ENCODE assay signal across 10 cellular contexts in genomic region chr19:33683881-33684549, GRCh38.
DNase-seq lines count a peak whose midpoint lies in the region; ATAC-seq and TF ChIP-seq lines count a peak whose summit lies in the region.
"Had no signal": no experiment of that assay in that cellular context is flagged by ENCODE, and none has a peak within 500 bp of the region (broad histone marks: within the 10 kb centered on the region; RNA-seq: fewer than 3 reads in every experiment).

No MANE protein-coding gene starts in this region.

- no peak overlapping the region for H3K27ac ChIP-seq in HCT116 (ENCODE audit: low read depth, low read length)
- H3K27ac ChIP-seq: gastroesophageal sphincter, HL-60 had no signal

- no peak overlapping the region for H2AFZ ChIP-seq in HCT116 (ENCODE audit: low read depth, low read length, poor library complexity, severe bottlenecking)

- RAD21 ChIA-PET in HCT116 (lab: Charles Lee; ENCODE audit: low non-redundant PET in 1 of 2, low total read pairs in 2 of 2, uncharacterized antibody in 2 of 2, unreplicated experiment in 2 of 2) = no interaction called here

- in situ Hi-C loops in ACHN (cut with HindIII; ENCODE audit: low pct_ligation_motif_present, low pct_unique_long_range_greater_than_20kb, low sequenced_read_pairs) (no loop called here), astrocyte of the spinal cord (cut with HindIII; ENCODE audit: low sequenced_read_pairs) (no loop called here)

- no peak overlapping the region for H3K4me3 ChIP-seq in HCT116 (replicated peaks in 1 of 2; ENCODE audit: low read depth in 1 of 2, low read length in 2 of 2)
- no peak overlapping the region for H3K4me3 ChIP-seq in astrocyte of the spinal cord (ENCODE audit: low read depth, low read length)
- H3K4me3 ChIP-seq in kidney epithelial cell (ENCODE audit: low read depth, low read length) = no peak overlapping the region
- H3K4me3 ChIP-seq: gastroesophageal sphincter had no signal

- intact Hi-C loops in HCT116 (cut with micrococcal nuclease) = no loop called here

- no peak for TF ChIP-seq POLR2A in HCT116 (IDR thresholded peaks at IDR 0.05; ENCODE audit: borderline replicate concordance, extremely low read depth, insufficient read depth, insufficient read length)

- no peaks in the 10 kb centered on the region for H3K79me2 ChIP-seq in HCT116 (ENCODE audit: insufficient read depth, low read length)

- peaks cover 40% of the 10 kb centered on the region for H3K27me3 ChIP-seq in HCT116 (ENCODE audit: insufficient read depth, low read length)
- peaks cover 19% of the 10 kb centered on the region for H3K27me3 ChIP-seq in kidney epithelial cell (ENCODE audit: control insufficient read depth, insufficient read depth, low read length)

- TF ChIP-seq CTCF in HCT116 (IDR thresholded peaks at IDR 0.05 in 2 of 3, conservative IDR thresholded peaks at IDR 0.05 in 1 of 3; ENCODE audit: borderline replicate concordance in 1 of 3, insufficient read depth in 1 of 3, low read depth in 2 of 3, low read length in 2 of 3) = no peak
- no peak for TF ChIP-seq CTCF in astrocyte of the spinal cord (IDR thresholded peaks at IDR 0.05; ENCODE audit: low read depth, low read length)
- TF ChIP-seq CTCF in kidney epithelial cell (IDR thresholded peaks at IDR 0.05; ENCODE audit: insufficient read depth, low read length, poor library complexity, severe bottlenecking) = no peak

- no peak; the same call in 1 of the 2 replicates for ATAC-seq in HCT116
- ATAC-seq in HG02588 (IDR thresholded peaks at IDR 0.05; ENCODE audit: unreplicated experiment) = no peak
- ATAC-seq: gastroesophageal sphincter had no signal

- no peaks in the 10 kb centered on the region for H3K9me3 ChIP-seq in HCT116 (ENCODE audit: control insufficient read depth in 1 of 2, insufficient read depth in 1 of 2, low read depth in 1 of 2, low read length in 2 of 2)
- H3K9me3 ChIP-seq: gastroesophageal sphincter had no signal

- H3K9ac ChIP-seq in HCT116 (ENCODE audit: low read length) = no peak overlapping the region

- CTCF ChIA-PET in HCT116 (lab: Charles Lee) = no interaction called here

- H3K9me2 ChIP-seq in HCT116 (ENCODE audit: insufficient read depth) = no peaks in the 10 kb centered on the region

- H3K36me3 ChIP-seq in HCT116 (ENCODE audit: control insufficient read depth in 1 of 2, insufficient read depth in 2 of 2, low read length in 2 of 2) (no peaks in the 10 kb centered on the region), kidney epithelial cell (ENCODE audit: control insufficient read depth, insufficient read depth, low read length) (no peaks in the 10 kb centered on the region)
- H3K36me3 ChIP-seq: gastroesophageal sphincter had no signal

- DNase-seq in ACHN (peak; percentile 32), HCT116 (ENCODE audit: low read depth, low spot score) (no peak), astrocyte of the spinal cord (ENCODE audit: low read depth, low spot score) (peak; percentile 10), kidney epithelial cell (ENCODE audit: low read depth) (peak; percentile 7), NCI-H2196 (lab: John Stamatoyannopoulos, UW; ENCODE audit: unreplicated experiment) (no peak), middle frontal gyrus (ENCODE audit: extremely low spot score, low spot score) (no peak)
- no peak for DNase-seq in activated CD4-positive, CD25-positive, alpha-beta regulatory T cell treated with anti-CD3 and anti-CD28 coated beads, Interleukin-2, amount 50 U/mL, for 72 hours

- no peaks in the 10 kb centered on the region for H4K20me1 ChIP-seq in HCT116 (ENCODE audit: insufficient read depth)

- POLR2A ChIA-PET in HCT116 (lab: Charles Lee) = no interaction called here

- TF ChIP-seq RAD21 in HCT116 (IDR thresholded peaks at IDR 0.05; ENCODE audit: low read depth) = no peak

- no TSS peak for BruUV-seq in HCT116 (replicated peaks; lab: Mats Ljungman, UMichigan)

- no peaks in the 10 kb centered on the region for H3K4me1 ChIP-seq in HCT116 (ENCODE audit: control insufficient read depth in 1 of 2, insufficient read depth in 2 of 2, low read length in 2 of 2)

- H3K4me2 ChIP-seq in HCT116 (ENCODE audit: low read length) = no peak overlapping the region

TF ChIP-seq in HCT116, 20 proteins besides CTCF, POLR2A, EP300 and RAD21:
- TF ChIP-seq ZFX (IDR thresholded peaks at IDR 0.05) (no peak), REST (IDR thresholded peaks at IDR 0.05; ENCODE audit: low read depth) (peak; percentile 56)

Comparison
In these comparisons a context has a peak if more than half of its experiments do, and no peak if none do; other contexts are left out.
1. DNase-seq: peak in ACHN (single experiment), astrocyte of the spinal cord (single experiment) and kidney epithelial cell (single experiment); none in HCT116 (single experiment), activated CD4-positive, CD25-positive, alpha-beta regulatory T cell treated with anti-CD3 and anti-CD28 coated beads, Interleukin-2, amount 50 U/mL, for 72 hours (single experiment), NCI-H2196 (single experiment) and middle frontal gyrus (single experiment).